ENCODE assay signal across 19 cellular contexts in genomic region chr5:109931049-109931448, GRCh38.
"Had no signal": no experiment of that assay in that cellular context is flagged by ENCODE, and none has a peak within 500 bp of the region (broad histone marks: within the 10 kb centered on the region; RNA-seq: fewer than 3 reads in every experiment).

No MANE protein-coding gene starts in this region.

- H3K4me1 Mint-ChIP-seq: activated B cell treated with CpG ODN at 0.5 μM for 24 hours; activated CD4-positive, alpha-beta memory T cell treated with anti-CD3 and anti-CD28 coated beads, Interleukin-2, amount 10 ng/mL, durations not matched to agents 7 days and 5 days had no signal

- H3K36me3 Mint-ChIP-seq: activated CD8-positive, alpha-beta memory T cell treated with anti-CD3 and anti-CD28 coated beads, Interleukin-2, amount 10 ng/mL, durations not matched to agents 7 days and 5 days; naive B cell had no signal

- DNase-seq: activated B cell treated with CpG ODN at 0.5 μM for 24 hours; activated CD4-positive, alpha-beta memory T cell treated with anti-CD3 and anti-CD28 coated beads, Interleukin-2, amount 10 ng/mL, durations not matched to agents 7 days and 5 days; activated CD4-positive, alpha-beta T cell treated with anti-CD3 and anti-CD28 coated beads for 48 hours; activated CD8-positive, alpha-beta memory T cell treated with anti-CD3 and anti-CD28 coated beads, Interleukin-2, amount 10 ng/mL, durations not matched to agents 7 days and 5 days; effector CD8-positive, alpha-beta T cell; esophagus squamous epithelium; left cardiac atrium; mesenchymal stem cell; mucosa of descending colon; naive B cell; psoas muscle; stimulated activated naive CD4-positive, alpha-beta T cell; upper lobe of right lung had no signal

- H3K4me3 ChIP-seq: esophagus squamous epithelium, hepatocyte, mucosa of descending colon, psoas muscle, smooth muscle cell, upper lobe of right lung had no signal

- H3K27ac Mint-ChIP-seq: activated B cell treated with CpG ODN at 0.5 μM for 24 hours; activated CD4-positive, alpha-beta memory T cell treated with anti-CD3 and anti-CD28 coated beads, Interleukin-2, amount 10 ng/mL, durations not matched to agents 7 days and 5 days; activated CD8-positive, alpha-beta memory T cell treated with anti-CD3 and anti-CD28 coated beads, Interleukin-2, amount 10 ng/mL, durations not matched to agents 7 days and 5 days; activated naive CD8-positive, alpha-beta T cell; dendritic cell treated with granulocyte-macrophage colony-stimulating factor and Interleukin-4, amounts not matched to agents 40 ng/mL and 50 ng/mL, for 4 days; naive B cell; T-helper 2 cell treated with Interferon-gamma antibody and Interleukin-4, amounts not matched to agents 5 μg/mL and 100 μg/mL, for 36 hours had no signal

- H2AFZ ChIP-seq: hepatocyte had no signal

- H3K9me3 ChIP-seq: esophagus squamous epithelium, mucosa of descending colon, psoas muscle, upper lobe of right lung had no signal

- H3K4me3 Mint-ChIP-seq: activated B cell treated with CpG ODN at 0.5 μM for 24 hours; activated CD4-positive, alpha-beta memory T cell treated with anti-CD3 and anti-CD28 coated beads, Interleukin-2, amount 10 ng/mL, durations not matched to agents 7 days and 5 days; activated CD8-positive, alpha-beta memory T cell treated with anti-CD3 and anti-CD28 coated beads, Interleukin-2, amount 10 ng/mL, durations not matched to agents 7 days and 5 days; activated naive CD8-positive, alpha-beta T cell; dendritic cell treated with granulocyte-macrophage colony-stimulating factor and Interleukin-4, amounts not matched to agents 40 ng/mL and 50 ng/mL, for 4 days; T-helper 2 cell treated with Interferon-gamma antibody and Interleukin-4, amounts not matched to agents 5 μg/mL and 100 μg/mL, for 36 hours had no signal

- H3K27ac ChIP-seq: esophagus squamous epithelium, hepatocyte, psoas muscle, upper lobe of right lung had no signal

- H3K36me3 ChIP-seq: esophagus squamous epithelium, upper lobe of right lung had no signal

- H3K27me3 ChIP-seq: esophagus squamous epithelium, hepatocyte, upper lobe of right lung had no signal

- H3K27me3 Mint-ChIP-seq: activated CD4-positive, alpha-beta memory T cell treated with anti-CD3 and anti-CD28 coated beads, Interleukin-2, amount 10 ng/mL, durations not matched to agents 7 days and 5 days; activated CD8-positive, alpha-beta memory T cell treated with anti-CD3 and anti-CD28 coated beads, Interleukin-2, amount 10 ng/mL, durations not matched to agents 7 days and 5 days; activated naive CD8-positive, alpha-beta T cell; dendritic cell treated with granulocyte-macrophage colony-stimulating factor and Interleukin-4, amounts not matched to agents 40 ng/mL and 50 ng/mL, for 4 days had no signal

- H3K4me2 ChIP-seq: hepatocyte, smooth muscle cell had no signal

- ATAC-seq: activated CD8-positive, alpha-beta memory T cell treated with anti-CD3 and anti-CD28 coated beads, Interleukin-2, amount 10 ng/mL, durations not matched to agents 7 days and 5 days; left cardiac atrium; mucosa of descending colon; psoas muscle; sciatic nerve; upper lobe of right lung had no signal

- H3K79me2 ChIP-seq: hepatocyte had no signal

- H3K4me1 ChIP-seq: esophagus squamous epithelium, psoas muscle, upper lobe of right lung had no signal

- H3K9me3 Mint-ChIP-seq: activated B cell treated with CpG ODN at 0.5 μM for 24 hours; activated CD4-positive, alpha-beta memory T cell treated with anti-CD3 and anti-CD28 coated beads, Interleukin-2, amount 10 ng/mL, durations not matched to agents 7 days and 5 days; dendritic cell treated with granulocyte-macrophage colony-stimulating factor and Interleukin-4, amounts not matched to agents 40 ng/mL and 50 ng/mL, for 4 days; naive B cell; T-helper 2 cell treated with Interferon-gamma antibody and Interleukin-4, amounts not matched to agents 5 μg/mL and 100 μg/mL, for 36 hours had no signal
